15 cellular contexts compared by ENCODE assay signal in the genomic region with DNA sequence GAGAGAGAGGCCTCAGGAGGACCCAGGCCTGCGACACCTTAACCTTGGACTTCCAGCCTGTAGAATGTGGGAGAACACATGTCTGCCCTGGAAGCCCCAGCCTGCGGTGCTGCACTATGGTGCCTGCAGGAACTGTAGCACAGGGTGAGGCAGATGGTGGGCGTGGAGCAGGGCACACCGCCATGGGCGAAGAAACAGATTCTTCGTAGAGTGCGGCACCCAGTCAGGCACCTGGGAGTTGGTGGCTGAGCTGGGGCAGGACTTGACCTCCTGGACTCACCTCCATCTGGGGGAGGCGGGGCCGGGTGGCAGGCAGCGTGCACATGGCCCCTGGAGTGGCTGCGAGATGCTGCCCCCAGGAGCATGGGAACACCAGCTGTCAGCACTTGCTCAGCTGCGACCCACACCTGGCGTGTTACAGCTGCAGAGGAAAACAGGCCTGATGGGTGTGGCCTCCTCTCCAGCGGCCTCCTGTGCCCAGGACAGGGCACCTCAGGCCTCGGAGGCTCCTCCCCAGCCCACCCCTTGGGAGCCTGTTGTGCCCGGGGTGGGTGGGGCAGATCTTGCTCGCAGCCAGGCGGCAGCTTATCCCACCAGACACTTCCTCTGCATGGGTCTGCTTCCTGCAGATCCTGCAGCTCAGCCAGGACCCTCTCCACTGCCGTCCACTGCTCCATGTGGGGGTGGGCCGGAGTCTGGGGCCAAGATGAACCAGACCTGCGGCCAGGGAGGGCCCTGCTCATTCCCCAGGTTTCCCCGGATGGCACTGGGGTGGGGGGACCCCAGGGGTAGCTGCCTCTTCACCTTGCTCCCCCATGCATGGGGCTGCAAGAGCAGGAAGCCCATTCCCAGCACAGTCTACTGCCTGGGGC.
A peak's percentile ranks its signal among the peaks of the same experiment; 100 is the strongest.
DNase-seq lines count a peak whose midpoint lies in the region; ATAC-seq, FAIRE-seq and TF ChIP-seq lines count a peak whose summit lies in the region.
"Had no signal": no experiment of that assay in that cellular context is flagged by ENCODE, and none has a peak within 500 bp of the region (broad histone marks: within the 10 kb centered on the region; RNA-seq: fewer than 3 reads in every experiment).

No MANE protein-coding gene starts in this region.

- no peak overlapping the region for H3K27ac ChIP-seq in kidney (ENCODE audit: low read depth in 2 of 2, low read length in 2 of 2)
- H3K27ac ChIP-seq: parathyroid adenoma had no signal

- H3K36me3 ChIP-seq in kidney (ENCODE audit: control insufficient read depth in 1 of 2, insufficient read depth in 2 of 2, low read length in 2 of 2), result no peaks in the 10 kb centered on the region
- H3K36me3 ChIP-seq: MG63 had no signal

- peak; percentile 48 for DNase-seq in activated effector memory CD4-positive, alpha-beta T cell treated with anti-CD3 and anti-CD28 coated beads, Interleukin-2, amount 50 U/mL, for 16 hours
- no peak for DNase-seq in activated effector memory CD4-positive, alpha-beta T cell treated with Interleukin-2 at 50 U/mL for 16 hours
- DNase-seq in UCSD-AML1 (lab: John Stamatoyannopoulos, UW; ENCODE audit: unreplicated experiment) (peak; percentile 76), kidney (peak; percentile 63), ureter (ENCODE audit: low spot score) (peak; percentile 37)
- DNase-seq: AML-193; cortex of kidney; left cardiac atrium; MG63; stimulated activated CD4-positive, alpha-beta T cell treated with anti-CD3 and anti-CD28 coated beads, Interleukin-2, amount 100 ng/mL, for 48 hours; T-helper 2 cell had no signal

- FAIRE-seq in kidney (lab: Jason Lieb, UNC), result no peak

- H3K4me1 ChIP-seq in kidney (ENCODE audit: control insufficient read depth in 1 of 2, insufficient read depth in 1 of 2, low read depth in 1 of 2, low read length in 2 of 2), result no peaks in the 10 kb centered on the region
- H3K4me1 ChIP-seq: parathyroid adenoma had no signal

- TF ChIP-seq CTCF in kidney (IDR thresholded peaks at IDR 0.05; ENCODE audit: borderline replicate concordance, extremely low read depth, insufficient read depth), result no peak

- no peak overlapping the region for H3K9ac ChIP-seq in kidney (ENCODE audit: low read length in 2 of 2)
- H3K9ac ChIP-seq: parathyroid adenoma had no signal

- H3K4me3 ChIP-seq in kidney (ENCODE audit: low read length in 2 of 2), result no peak overlapping the region
- H3K4me3 ChIP-seq: MG63 had no signal

- no peak for ATAC-seq in GM21526 (IDR thresholded peaks at IDR 0.05; ENCODE audit: low FRiP score, unreplicated experiment)
- ATAC-seq in GM18873 (IDR thresholded peaks at IDR 0.05; ENCODE audit: low FRiP score, unreplicated experiment), result no peak
- ATAC-seq in GM21723 (IDR thresholded peaks at IDR 0.05; ENCODE audit: unreplicated experiment), result no peak

- intact Hi-C loops in kidney (cut with DNase I), result no loop called here

- peaks cover 0 to 4% of the 10 kb centered on the region in 2 donors for H3K9me3 ChIP-seq in kidney (ENCODE audit: control insufficient read depth in 1 of 2, low read length in 2 of 2)
- H3K9me3 ChIP-seq: MG63 had no signal
